ENCODE assay signal across 14 cellular contexts in genomic region chr1:108584320-108584968, GRCh38. TPM values are rescaled to one million over a fixed set of nuclear protein-coding genes. Genes with fewer than 3 reads are reported as not detected.
A peak's percentile ranks its signal among the peaks of the same experiment; 100 is the strongest.
DNase-seq lines count a peak whose midpoint lies in the region; ATAC-seq, FAIRE-seq and TF ChIP-seq lines count a peak whose summit lies in the region.
"Had no signal": no experiment of that assay in that cellular context is flagged by ENCODE, and none has a peak within 500 bp of the region (broad histone marks: within the 10 kb centered on the region; RNA-seq: fewer than 3 reads in every experiment).

No MANE protein-coding gene starts in this region.

- ATAC-seq in PC-3 = peak; percentile 85
- ATAC-seq: effector memory CD8-positive, alpha-beta T cell had no signal

- POLR2A ChIA-PET in HEK293 (lab: Yijun Ruan, JAX) = no interaction called here
- POLR2A ChIA-PET in PC-3 (lab: Charles Lee; ENCODE audit: unreplicated experiment) = no interaction called here

- H2AFZ ChIP-seq in ACC112 (ENCODE audit: low read length, unreplicated experiment) = peak overlapping the region; percentile 47
- peak overlapping the region; percentile 14 for H2AFZ ChIP-seq in PC-3 (ENCODE audit: low read length)

- intact Hi-C loops in PC-3 (cut with micrococcal nuclease) = no loop called here
- intact Hi-C loops in prostate gland (cut with DNase I) = no loop called here

- FAIRE-seq in islet of Langerhans (lab: Jason Lieb, UNC) = peak; percentile 93
- FAIRE-seq: HTR-8/SVneo had no signal

- no peak for TF ChIP-seq POLR2A in prostate gland (IDR thresholded peaks at IDR 0.05)

- no peak for TF ChIP-seq CTCF in HEK293 (tag by site-specific recombination; IDR thresholded peaks at IDR 0.05)
- TF ChIP-seq CTCF in PC-3 (conservative IDR thresholded peaks at IDR 0.05; ENCODE audit: low read depth, low read length) = no peak
- TF ChIP-seq CTCF in prostate gland (IDR thresholded peaks at IDR 0.05) = no peak

- H3K4me1 ChIP-seq in ACC112 (ENCODE audit: control insufficient read depth, insufficient read depth, low read length, unreplicated experiment) (peaks cover 40% of the 10 kb centered on the region), HEK293 (ENCODE audit: control insufficient read depth, insufficient read depth, low read length) (peaks cover 16% of the 10 kb centered on the region; the same call in 1 of the 2 replicates), PC-3 (ENCODE audit: insufficient read depth, low read length) (peaks cover 18% of the 10 kb centered on the region), prostate gland (replicated peaks) (no peaks in the 10 kb centered on the region)

- H3K27ac ChIP-seq in ACC112 (ENCODE audit: low read depth, low read length) = peak overlapping the region; percentile 79
- no peak overlapping the region for H3K27ac ChIP-seq in HEK293 (ENCODE audit: extremely low read depth, low read depth, low read length)
- peak overlapping the region; percentile 88 for H3K27ac ChIP-seq in PC-3 (ENCODE audit: low read length)
- H3K27ac ChIP-seq in prostate gland = no peak overlapping the region

- DNase-seq in PC-3 (peak; percentile 51), NCI-H446 (lab: John Stamatoyannopoulos, UW) (no peak), prostate gland (ENCODE audit: low spot score) (no peak), UCSD-AML1 (lab: John Stamatoyannopoulos, UW; ENCODE audit: unreplicated experiment) (no peak), DMS114 treated with DMSO at 0.1 percent for 48 hours (lab: John Stamatoyannopoulos, UW; ENCODE audit: unreplicated experiment) (no peak)
- DNase-seq: activated CD4-positive, alpha-beta T cell treated with anti-CD3 and anti-CD28 coated beads, Interleukin-2, amount 50 U/mL, for 48 hours; AML-193; effector memory CD8-positive, alpha-beta T cell; NCI-H2081 treated with DMSO at 0.1 percent for 48 hours; stimulated activated CD8-positive, alpha-beta memory T cell treated with anti-CD3 and anti-CD28 coated beads, Interleukin-4, amount 100 ng/mL, for 48 hours had no signal

- H3K4me2 ChIP-seq in PC-3 (ENCODE audit: low read length) = peak overlapping the region; percentile 65

- no peaks in the 10 kb centered on the region for H4K20me1 ChIP-seq in PC-3 (ENCODE audit: low read length)

- no peaks in the 10 kb centered on the region for H3F3A ChIP-seq in PC-3 (ENCODE audit: low read length, unreplicated experiment)

- H3K9me2 ChIP-seq in PC-3 (replicated peaks; ENCODE audit: low read length) = no peaks in the 10 kb centered on the region

- no TSS peak for BruUV-seq in PC-3 (replicated peaks; lab: Mats Ljungman, UMichigan)

- peak overlapping the region; percentile 55 for H3K9ac ChIP-seq in PC-3 (ENCODE audit: low read length)

- H3K79me2 ChIP-seq in ACC112 (ENCODE audit: control insufficient read depth, insufficient read depth, low read length, unreplicated experiment) (peaks cover 39% of the 10 kb centered on the region), PC-3 (ENCODE audit: low read length) (no peaks in the 10 kb centered on the region)

- CTCF ChIA-PET in HEK293 (lab: Yijun Ruan, JAX) (interaction anchor here (0.5 to 2.9 kb wide), 5 partner anchors 23 to 584 kb away, joined by 3 to 13 read pairs (median 3); partner anchors contain the start of gene EEIG2), PC-3 (lab: Charles Lee) (interaction anchor here (1.0 kb wide), 1 partner anchor 24 kb away, joined by 3 read pairs; the partner anchor contains the start of gene EEIG2)

- H3K27me3 ChIP-seq in ACC112 (ENCODE audit: insufficient read depth, low read length) = no peaks in the 10 kb centered on the region
- H3K27me3 ChIP-seq in PC-3 (ENCODE audit: low read length) = no peaks in the 10 kb centered on the region
- H3K27me3 ChIP-seq in prostate gland (replicated peaks; ENCODE audit: insufficient read depth) = no peaks in the 10 kb centered on the region

- WGBS in prostate gland = 52% methylated on average over 5 of the region's 5 CpGs

- peak overlapping the region; percentile 39 for H3K4me3 ChIP-seq in ACC112 (ENCODE audit: low read depth, low read length)
- no peak overlapping the region for H3K4me3 ChIP-seq in HEK293 (ENCODE audit: low read depth, low read length)
- H3K4me3 ChIP-seq in PC-3 (ENCODE audit: low read length) = peak overlapping the region; percentile 11; the same call in 1 of the 2 replicates
- H3K4me3 ChIP-seq in prostate gland = no peak overlapping the region

- H3K9me3 ChIP-seq in HEK293 (ENCODE audit: control insufficient read depth, insufficient read depth, low read depth, low read length) (no peaks in the 10 kb centered on the region), PC-3 (ENCODE audit: low read length) (peaks cover 7% of the 10 kb centered on the region), prostate gland (no peaks in the 10 kb centered on the region)

- 0 out of 2 replicates have a peak, but pooled peaks cover 5% of the 10 kb centered on the region for H3K36me3 ChIP-seq in ACC112 (ENCODE audit: insufficient read depth, low read length)
- H3K36me3 ChIP-seq in HEK293 (ENCODE audit: control insufficient read depth in 2 of 2, insufficient read depth in 1 of 2, low read length in 2 of 2) = no peaks in the 10 kb centered on the region
- no peaks in the 10 kb centered on the region for H3K36me3 ChIP-seq in PC-3 (ENCODE audit: low read depth, low read length)
- H3K36me3 ChIP-seq in prostate gland = no peaks in the 10 kb centered on the region

TF ChIP-seq in HEK293, 187 proteins besides CTCF, POLR2A, EP300 and RAD21 (continues in another document):
- TF ChIP-seq ELK4 (IDR thresholded peaks at IDR 0.05; ENCODE audit: borderline replicate concordance, low read depth, low read length) = no peak
- TF ChIP-seq ZNF366 (tag by site-specific recombination; conservative IDR thresholded peaks at IDR 0.05) = 0 out of 2 replicates have a peak, but pooled peaks have one; percentile 13
- TF ChIP-seq INSM2 (tag by site-specific recombination; IDR thresholded peaks at IDR 0.05) = no peak
- TF ChIP-seq ZNF561 (tag by site-specific recombination; IDR thresholded peaks at IDR 0.05; ENCODE audit: borderline replicate concordance) = no peak
- no peak for TF ChIP-seq ZBTB21 (tag by site-specific recombination; IDR thresholded peaks at IDR 0.05)
- TF ChIP-seq ZNF571 (tag by site-specific recombination; IDR thresholded peaks at IDR 0.05) = no peak
- no peak for TF ChIP-seq ZNF768 (tag by site-specific recombination; IDR thresholded peaks at IDR 0.05)
- TF ChIP-seq ZNF148 (tag by site-specific recombination; IDR thresholded peaks at IDR 0.05; ENCODE audit: borderline replicate concordance) = no peak
- no peak for TF ChIP-seq ZFP3 (tag by site-specific recombination; IDR thresholded peaks at IDR 0.05; ENCODE audit: low read depth)
- TF ChIP-seq ZNF223 (tag by site-specific recombination; IDR thresholded peaks at IDR 0.05) = no peak
- TF ChIP-seq ZNF707 (tag by site-specific recombination; IDR thresholded peaks at IDR 0.05) = no peak

RNA-seq across cellular contexts. Expression of gene EEIG2, which starts 24.5 kb away (rescaled TPM):
- total RNA-seq in PC-3 (2014; rRNA removed) (5.2 and 6.2 TPM in 2 replicates), prostate gland (10 to 100 TPM; 12.4 to 20.3 TPM)

Comparison
In these comparisons a context has a peak if more than half of its experiments do, and no peak if none do; other contexts are left out.
1. H3K27ac ChIP-seq: peak in ACC112 (single experiment) and PC-3 (single experiment); none in HEK293 (single experiment) and prostate gland (0 of 2).
2. H3K4me3 ChIP-seq: peak in ACC112 (single experiment) and PC-3 (single experiment); none in HEK293 (single experiment) and prostate gland (0 of 2).